Comparison of ENCODE assay signal across 10 cellular contexts in the genomic region with DNA sequence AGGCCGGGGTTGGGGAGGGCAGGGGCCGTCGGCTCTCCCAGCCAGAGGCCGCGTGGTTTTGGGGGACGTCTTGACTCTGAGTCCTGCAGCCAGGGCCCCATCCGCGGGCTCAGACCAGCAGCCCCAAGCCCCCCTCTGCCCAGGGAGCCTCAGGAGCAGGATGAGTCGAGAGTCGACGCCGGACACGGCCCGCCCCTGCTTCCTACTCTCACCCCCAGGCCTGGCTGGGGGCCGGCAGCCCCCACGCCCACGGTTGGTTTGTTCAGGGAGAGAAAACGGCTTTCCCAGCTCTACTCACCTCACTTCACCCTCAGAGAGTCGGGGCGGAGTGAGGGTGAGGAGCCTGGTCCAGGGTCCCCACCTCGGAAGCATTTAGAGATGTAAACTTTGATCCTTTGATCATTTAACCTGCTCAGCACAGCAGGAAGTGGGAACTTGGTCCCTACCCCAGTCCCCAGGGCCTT. TPM values are rescaled to one million over a fixed set of nuclear protein-coding genes. Genes with fewer than 3 reads are reported as not detected.
DNase-seq lines count a peak whose midpoint lies in the region; ATAC-seq, FAIRE-seq and TF ChIP-seq lines count a peak whose summit lies in the region.
"Had no signal": no experiment of that assay in that cellular context is flagged by ENCODE, and none has a peak within 500 bp of the region (broad histone marks: within the 10 kb centered on the region; RNA-seq: fewer than 3 reads in every experiment).

No MANE protein-coding gene starts in this region.

- H3K4me1 ChIP-seq in DOHH2 (ENCODE audit: control insufficient read depth, low read length) (peaks cover 8% of the 10 kb centered on the region), OCI-LY3 (ENCODE audit: low read length) (peaks cover 16% of the 10 kb centered on the region), esophagus (ENCODE audit: control insufficient read depth in 2 of 2, insufficient read depth in 2 of 2, low read length in 1 of 2) (peaks cover 3% of the 10 kb centered on the region in 2 donors)

- H3K36me3 Mint-ChIP-seq in stimulated activated memory B cell treated with anti-CD40 and anti-IgM and Interleukin-4, amounts not matched to agents 10 μg/mL and 1 μg/mL and 100 μg/mL, for 72 hours: no peaks in the 10 kb centered on the region

- TF ChIP-seq CTCF in DOHH2 (IDR thresholded peaks at IDR 0.05; ENCODE audit: low read depth, low read length, poor library complexity, severe bottlenecking) (no peak), OCI-LY3 (IDR thresholded peaks at IDR 0.05; ENCODE audit: low read depth, low read length) (no peak)

- H3K27me3 Mint-ChIP-seq in stimulated activated memory B cell treated with anti-CD40 and anti-IgM and Interleukin-4, amounts not matched to agents 10 μg/mL and 1 μg/mL and 100 μg/mL, for 72 hours: peaks cover 17% of the 10 kb centered on the region

- DNase-seq in posterior vena cava (ENCODE audit: low spot score): peak; percentile 71
- DNase-seq in GM19239 (ENCODE audit: insufficient read length, low spot score): no peak
- no peak for DNase-seq in dermis blood vessel endothelial cell

- H2AFZ ChIP-seq in OCI-LY3 (ENCODE audit: low read depth, low read length): peak overlapping the region; percentile 19; the same call in 1 of the 2 replicates

- no peak for FAIRE-seq in GM19239 (lab: Jason Lieb, UNC)
- FAIRE-seq: pancreas had no signal

- no peak overlapping the region for H3K27ac Mint-ChIP-seq in stimulated activated memory B cell treated with anti-CD40 and anti-IgM and Interleukin-4, amounts not matched to agents 10 μg/mL and 1 μg/mL and 100 μg/mL, for 72 hours

- peaks cover 11% of the 10 kb centered on the region for H3K4me1 Mint-ChIP-seq in stimulated activated memory B cell treated with anti-CD40 and anti-IgM and Interleukin-4, amounts not matched to agents 10 μg/mL and 1 μg/mL and 100 μg/mL, for 72 hours

- intact Hi-C loops in posterior vena cava (cut with DNase I): loop anchor here in 1 of 2 donors (10.0 kb wide), 1 partner anchor 158 kb away; a partner anchor contains a TSS

- no peaks in the 10 kb centered on the region for H3K9me3 Mint-ChIP-seq in stimulated activated memory B cell treated with anti-CD40 and anti-IgM and Interleukin-4, amounts not matched to agents 10 μg/mL and 1 μg/mL and 100 μg/mL, for 72 hours

- 21% methylated on average over 20 to 21 of the region's 21 CpGs for WGBS in esophagus, 2 donors

- H3K27ac ChIP-seq in DOHH2 (ENCODE audit: low read depth, low read length): no peak overlapping the region
- H3K27ac ChIP-seq in OCI-LY3 (ENCODE audit: low read length): no peak overlapping the region; the same call in 1 of the 2 replicates
- no peak overlapping the region for H3K27ac ChIP-seq in esophagus (ENCODE audit: low read depth in 2 of 2, low read length in 1 of 2)
- H3K27ac ChIP-seq: pancreas had no signal

- no peak overlapping the region for H3K4me3 Mint-ChIP-seq in stimulated activated memory B cell treated with anti-CD40 and anti-IgM and Interleukin-4, amounts not matched to agents 10 μg/mL and 1 μg/mL and 100 μg/mL, for 72 hours

- no peak for ATAC-seq in stimulated activated memory B cell treated with anti-CD40 and anti-IgM and Interleukin-4, amounts not matched to agents 10 μg/mL and 1 μg/mL and 100 μg/mL, for 72 hours
- ATAC-seq in GM18909 (IDR thresholded peaks at IDR 0.05; ENCODE audit: poor library complexity, unreplicated experiment): no peak
- ATAC-seq: HCT116 had no signal

- no peaks in the 10 kb centered on the region for H3K79me2 ChIP-seq in DOHH2 (ENCODE audit: control insufficient read depth, low read length)
- no peaks in the 10 kb centered on the region for H3K79me2 ChIP-seq in OCI-LY3 (ENCODE audit: low read length)

- H3K9me3 ChIP-seq in DOHH2 (ENCODE audit: control insufficient read depth, insufficient read depth, low read length): no peaks in the 10 kb centered on the region
- H3K9me3 ChIP-seq in OCI-LY3 (ENCODE audit: insufficient read depth, low read length): no peaks in the 10 kb centered on the region
- no peaks in the 10 kb centered on the region for H3K9me3 ChIP-seq in esophagus (ENCODE audit: control insufficient read depth in 2 of 2, insufficient read depth in 1 of 2, low read depth in 1 of 2, low read length in 1 of 2)
- H3K9me3 ChIP-seq: pancreas had no signal

- peaks cover 16% of the 10 kb centered on the region for H3K27me3 ChIP-seq in DOHH2 (ENCODE audit: control insufficient read depth, low read length)
- no peaks in the 10 kb centered on the region for H3K27me3 ChIP-seq in OCI-LY3 (ENCODE audit: low read depth, low read length)
- H3K27me3 ChIP-seq in esophagus (ENCODE audit: control insufficient read depth in 1 of 2, insufficient read depth in 2 of 2, low read length in 2 of 2): no peaks in the 10 kb centered on the region
- H3K27me3 ChIP-seq: pancreas had no signal

- peak overlapping the region; percentile 71 for H3K9ac ChIP-seq in OCI-LY3 (ENCODE audit: low read length)

- H3K4me3 ChIP-seq in DOHH2 (ENCODE audit: low read length): peak overlapping the region; percentile 65
- peak overlapping the region; percentile 97 for H3K4me3 ChIP-seq in OCI-LY3 (ENCODE audit: low read length)
- peak overlapping the region; percentile 54 to 62 for H3K4me3 ChIP-seq in esophagus (ENCODE audit: low read depth in 1 of 2, low read length in 2 of 2)

- H3K4me2 ChIP-seq in DOHH2 (ENCODE audit: low read length) (peak overlapping the region; percentile 46), OCI-LY3 (ENCODE audit: low read length) (peak overlapping the region; percentile 92)

- H4K20me1 ChIP-seq in DOHH2 (ENCODE audit: control insufficient read depth, insufficient read depth, low read depth, low read length) (no peaks in the 10 kb centered on the region), OCI-LY3 (ENCODE audit: insufficient read depth, low read length) (no peaks in the 10 kb centered on the region)

- H3K36me3 ChIP-seq in DOHH2 (ENCODE audit: control insufficient read depth, low read length) (no peaks in the 10 kb centered on the region), OCI-LY3 (replicated peaks; ENCODE audit: low read depth, low read length) (no peaks in the 10 kb centered on the region), esophagus (ENCODE audit: control insufficient read depth in 2 of 2, insufficient read depth in 2 of 2, low read length in 1 of 2) (peaks cover 0 to 14% of the 10 kb centered on the region in 2 donors)
- H3K36me3 ChIP-seq: pancreas had no signal

- no peaks in the 10 kb centered on the region for H3K9me2 ChIP-seq in DOHH2 (replicated peaks; ENCODE audit: control insufficient read depth, low read length)

- H3F3A ChIP-seq in DOHH2 (ENCODE audit: control insufficient read depth, insufficient read depth): no peaks in the 10 kb centered on the region

RNA-seq across cellular contexts. Expression of a gene that starts 6.9 kb away (rescaled TPM):
- 1 to 10 TPM; 1.0 to 2.4 TPM for polyA plus RNA-seq in esophagus
- total RNA-seq in posterior vena cava (under 1 TPM; 0.79 to 1.00 TPM), dermis blood vessel endothelial cell (0.34 and 0.84 TPM in 2 replicates)
